36 cellular contexts compared by ENCODE assay signal in genomic region chr1:22569269-22569668, GRCh38. TPM values are rescaled to one million over a fixed set of nuclear protein-coding genes. Genes with fewer than 3 reads are reported as not detected.
"Had no signal": no experiment of that assay in that cellular context is flagged by ENCODE, and none has a peak within 500 bp of the region (broad histone marks: within the 10 kb centered on the region; RNA-seq: fewer than 3 reads in every experiment).

No MANE protein-coding gene starts in this region.

- H3K9me3 ChIP-seq: adrenal gland, body of pancreas, breast epithelium had no signal

- H3K4me3 Mint-ChIP-seq: activated B cell treated with CpG ODN at 0.5 μM for 24 hours; activated CD4-positive, alpha-beta memory T cell treated with anti-CD3 and anti-CD28 coated beads for 36 hours; activated CD4-positive, alpha-beta T cell treated with anti-CD3 and anti-CD28 coated beads, Interleukin-2, amount 10 ng/mL, durations not matched to agents 24 days and 14 days; activated CD8-positive, alpha-beta T cell treated with anti-CD3 and anti-CD28 coated beads for 36 hours; activated naive CD4-positive, alpha-beta T cell treated with anti-CD3 and anti-CD28 coated beads for 36 hours; activated naive CD8-positive, alpha-beta T cell treated with anti-CD3 and anti-CD28 coated beads for 36 hours; activated T-cell treated with anti-CD3 and anti-CD28 coated beads, Interleukin-2, amount 50 U/mL, for 4 hours; activated T-cell treated with anti-CD3 and anti-CD28 coated beads, Interleukin-2, amount 50 U/mL, for 72 hours; activated T-helper 1 cell treated with anti-CD3 and anti-CD28 coated beads, Interleukin-12 subunit alpha, Interleukin-12 subunit beta, Interleukin-2, Interleukin-4 antibody, amounts not matched to agents 30 ng/mL and 10 ng/mL and 1 ng/mL, durations not matched to agents 14 hours and 24 hours and 36 hours; activated T-helper 17 cell treated with anti-CD3 and anti-CD28 coated beads, Interleukin-2, amount 50 U/mL, for 72 hours; T-helper 1 cell treated with Interleukin-12 subunit alpha and Interleukin-12 subunit beta and Interleukin-4 antibody, amounts not matched to agents 30 μg/mL and 1 μg/mL, for 36 hours; T-helper 2 cell treated with Interferon-gamma antibody and Interleukin-4, amounts not matched to agents 5 μg/mL and 100 μg/mL, for 36 hours had no signal

- H3K36me3 ChIP-seq: adrenal gland, brain microvascular endothelial cell, breast epithelium had no signal

- FAIRE-seq: astrocyte, TTC549 had no signal

- H3K4me3 ChIP-seq: adrenal gland, body of pancreas, breast epithelium had no signal

- H3K36me3 Mint-ChIP-seq: activated CD4-positive, alpha-beta memory T cell treated with anti-CD3 and anti-CD28 coated beads for 36 hours; activated naive CD4-positive, alpha-beta T cell treated with anti-CD3 and anti-CD28 coated beads, Interleukin-2, amount 50 U/mL, for 72 hours; activated naive CD8-positive, alpha-beta T cell treated with anti-CD3 and anti-CD28 coated beads for 36 hours had no signal

- H3K27me3 ChIP-seq: adrenal gland, body of pancreas had no signal

- ATAC-seq: activated CD8-positive, alpha-beta T cell treated with anti-CD3 and anti-CD28 coated beads for 36 hours; activated naive CD4-positive, alpha-beta T cell treated with anti-CD3 and anti-CD28 coated beads, Interleukin-2, amount 50 U/mL, for 72 hours; activated T-cell treated with anti-CD3 and anti-CD28 coated beads, Interleukin-2, amount 50 U/mL, for 4 hours; activated T-cell treated with anti-CD3 and anti-CD28 coated beads, Interleukin-2, amount 50 U/mL, for 72 hours; activated T-helper 17 cell treated with anti-CD3 and anti-CD28 coated beads, Interleukin-2, amount 50 U/mL, for 72 hours; body of pancreas had no signal

- H3K27ac Mint-ChIP-seq: activated B cell treated with CpG ODN at 0.5 μM for 24 hours; activated CD4-positive, alpha-beta memory T cell treated with anti-CD3 and anti-CD28 coated beads for 36 hours; activated CD4-positive, alpha-beta T cell treated with anti-CD3 and anti-CD28 coated beads, Interleukin-2, amount 10 ng/mL, durations not matched to agents 24 days and 14 days; activated CD8-positive, alpha-beta T cell treated with anti-CD3 and anti-CD28 coated beads for 36 hours; activated naive CD4-positive, alpha-beta T cell treated with anti-CD3 and anti-CD28 coated beads, Interleukin-2, amount 50 U/mL, for 72 hours; activated naive CD8-positive, alpha-beta T cell treated with anti-CD3 and anti-CD28 coated beads for 36 hours; activated T-cell treated with anti-CD3 and anti-CD28 coated beads, Interleukin-2, amount 50 U/mL, for 72 hours; activated T-helper 1 cell treated with anti-CD3 and anti-CD28 coated beads, Interleukin-12 subunit alpha, Interleukin-12 subunit beta, Interleukin-2, Interleukin-4 antibody, amounts not matched to agents 30 ng/mL and 10 ng/mL and 1 ng/mL, durations not matched to agents 14 hours and 24 hours and 36 hours; activated T-helper 17 cell treated with anti-CD3 and anti-CD28 coated beads, Interleukin-2, amount 50 U/mL, for 72 hours; T-helper 1 cell treated with Interleukin-12 subunit alpha and Interleukin-12 subunit beta and Interleukin-4 antibody, amounts not matched to agents 30 μg/mL and 1 μg/mL, for 36 hours; T-helper 2 cell treated with Interferon-gamma antibody and Interleukin-4, amounts not matched to agents 5 μg/mL and 100 μg/mL, for 36 hours had no signal

- DNase-seq: activated B cell treated with CpG ODN at 0.5 μM for 24 hours; activated CD4-positive, alpha-beta memory T cell treated with anti-CD3 and anti-CD28 coated beads for 36 hours; activated CD4-positive, alpha-beta T cell treated with anti-CD3 and anti-CD28 coated beads for 4 hours; activated CD4-positive, alpha-beta T cell treated with anti-CD3 and anti-CD28 coated beads, Interleukin-2, amount 10 ng/mL, durations not matched to agents 24 days and 14 days; activated CD4-positive, alpha-beta T cell treated with anti-CD3 and anti-CD28 coated beads, Interleukin-2, amount 50 U/mL, for 1 hour; activated CD4-positive, alpha-beta T cell treated with anti-CD3 and anti-CD28 coated beads, Interleukin-2, amount 50 U/mL, for 4 hours; activated CD4-positive, CD25-positive, alpha-beta regulatory T cell treated with anti-CD3 and anti-CD28 coated beads, Interleukin-2, amount 50 U/mL, for 72 hours; activated CD8-positive, alpha-beta memory T cell treated with anti-CD3 and anti-CD28 coated beads, Interleukin-2, amount 50 U/mL, for 4 hours; activated CD8-positive, alpha-beta T cell treated with anti-CD3 and anti-CD28 coated beads for 36 hours; activated effector memory CD4-positive, alpha-beta T cell treated with anti-CD3 and anti-CD28 coated beads, Interleukin-2, amount 50 U/mL, for 16 hours; activated gamma-delta T cell treated with Interleukin-2 at 50 U/mL for 16 hours; activated naive CD4-positive, alpha-beta T cell; activated naive CD4-positive, alpha-beta T cell treated with anti-CD3 and anti-CD28 coated beads for 36 hours; activated naive CD4-positive, alpha-beta T cell treated with anti-CD3 and anti-CD28 coated beads, Interleukin-2, amount 50 U/mL, for 16 hours; activated naive CD8-positive, alpha-beta T cell treated with anti-CD3 and anti-CD28 coated beads for 36 hours; activated T-cell treated with anti-CD3 and anti-CD28 coated beads for 4 hours; activated T-cell treated with anti-CD3 and anti-CD28 coated beads, Interleukin-2, amount 50 U/mL, for 1 hour; activated T-cell treated with anti-CD3 and anti-CD28 coated beads, Interleukin-2, amount 50 U/mL, for 4 hours; activated T-cell treated with anti-CD3 and anti-CD28 coated beads, Interleukin-2, amount 50 U/mL, for 72 hours; adrenal gland; amniotic stem cell; aorta; body of pancreas; brain microvascular endothelial cell; central memory CD4-positive, alpha-beta T cell; T-helper 2 cell; T-helper 9 cell had no signal

- H3K27ac ChIP-seq: adrenal gland, body of pancreas, brain microvascular endothelial cell, breast epithelium, VCaP had no signal

- H3K4me1 ChIP-seq: adrenal gland, body of pancreas, breast epithelium had no signal

- H3K9me3 Mint-ChIP-seq: activated B cell treated with CpG ODN at 0.5 μM for 24 hours; activated CD4-positive, alpha-beta memory T cell treated with anti-CD3 and anti-CD28 coated beads for 36 hours; activated CD4-positive, alpha-beta T cell treated with anti-CD3 and anti-CD28 coated beads, Interleukin-2, amount 10 ng/mL, durations not matched to agents 24 days and 14 days; activated CD8-positive, alpha-beta T cell treated with anti-CD3 and anti-CD28 coated beads for 36 hours; activated naive CD4-positive, alpha-beta T cell treated with anti-CD3 and anti-CD28 coated beads for 36 hours; activated naive CD4-positive, alpha-beta T cell treated with anti-CD3 and anti-CD28 coated beads, Interleukin-2, amount 50 U/mL, for 72 hours; activated naive CD8-positive, alpha-beta T cell treated with anti-CD3 and anti-CD28 coated beads for 36 hours; activated T-cell treated with anti-CD3 and anti-CD28 coated beads, Interleukin-2, amount 50 U/mL, for 4 hours; activated T-cell treated with anti-CD3 and anti-CD28 coated beads, Interleukin-2, amount 50 U/mL, for 72 hours; activated T-helper 1 cell treated with anti-CD3 and anti-CD28 coated beads, Interleukin-12 subunit alpha, Interleukin-12 subunit beta, Interleukin-2, Interleukin-4 antibody, amounts not matched to agents 30 ng/mL and 10 ng/mL and 1 ng/mL, durations not matched to agents 14 hours and 24 hours and 36 hours; activated T-helper 17 cell treated with anti-CD3 and anti-CD28 coated beads, Interleukin-2, amount 50 U/mL, for 72 hours; T-helper 1 cell treated with Interleukin-12 subunit alpha and Interleukin-12 subunit beta and Interleukin-4 antibody, amounts not matched to agents 30 μg/mL and 1 μg/mL, for 36 hours; T-helper 2 cell treated with Interferon-gamma antibody and Interleukin-4, amounts not matched to agents 5 μg/mL and 100 μg/mL, for 36 hours had no signal

- H3K4me1 Mint-ChIP-seq: activated B cell treated with CpG ODN at 0.5 μM for 24 hours; activated CD4-positive, alpha-beta T cell treated with anti-CD3 and anti-CD28 coated beads, Interleukin-2, amount 10 ng/mL, durations not matched to agents 24 days and 14 days; activated naive CD8-positive, alpha-beta T cell treated with anti-CD3 and anti-CD28 coated beads for 36 hours had no signal

RNA-seq across cellular contexts. Expression of gene EPHA8, which starts 6.0 kb away (rescaled TPM):
- polyA plus RNA-seq: aorta had no signal
